ENCODE assay signal across 13 cellular contexts in genomic region chr2:240624011-240624949, GRCh38. TPM values are rescaled to one million over a fixed set of nuclear protein-coding genes. Genes with fewer than 3 reads are reported as not detected.
DNase-seq lines count a peak whose midpoint lies in the region; ATAC-seq, FAIRE-seq and TF ChIP-seq lines count a peak whose summit lies in the region.
"Had no signal": no experiment of that assay in that cellular context is flagged by ENCODE, and none has a peak within 500 bp of the region (broad histone marks: within the 10 kb centered on the region; RNA-seq: fewer than 3 reads in every experiment).

No MANE protein-coding gene starts in this region.

- H3K36me3 ChIP-seq in HepG2 (replicated peaks in 1 of 2; ENCODE audit: control insufficient read depth in 1 of 2, insufficient read depth in 2 of 2, low read length in 2 of 2): peaks cover 8 to 12% of the 10 kb centered on the region in 2 experiments; a peak in 4 of 5 replicates
- peaks cover 0 to 10% (median 0%) of the 10 kb centered on the region in 3 donors for H3K36me3 ChIP-seq in tibial artery
- no peaks in the 10 kb centered on the region for H3K36me3 ChIP-seq in vagina
- H3K36me3 ChIP-seq: uterus had no signal

- DNase-seq in activated T-cell treated with anti-CD3 and anti-CD28 coated beads, Interleukin-2, amount 50 U/mL, for 24 hours: peak; percentile 51
- DNase-seq in activated T-cell treated with anti-CD3 and anti-CD28 coated beads for 4 hours (no peak), HepG2 (ENCODE audit: low spot score) (no peak), tibial artery (peak; percentile 17 to 35), NCI-H226 (no peak), vagina (ENCODE audit: extremely low spot score in 2 of 2) (no peak)
- DNase-seq in activated T-cell treated with anti-CD3 and anti-CD28 coated beads, Interleukin-2, amount 50 U/mL, for 4 hours: no peak
- DNase-seq: NCI-H2171, nephron progenitor cell had no signal

- no TSS peak for BruUV-seq in HepG2 (replicated peaks; lab: Mats Ljungman, UMichigan)

- no peaks in the 10 kb centered on the region for H3K27me3 Mint-ChIP-seq in activated T-cell treated with anti-CD3 and anti-CD28 coated beads, Interleukin-2, amount 50 U/mL, for 24 hours
- no peaks in the 10 kb centered on the region for H3K27me3 Mint-ChIP-seq in activated T-cell treated with anti-CD3 and anti-CD28 coated beads, Interleukin-2, amount 50 U/mL, for 4 hours (ENCODE audit: low read depth)

- no peak for FAIRE-seq in HepG2 (lab: Jason Lieb, UNC)

- peak overlapping the region; percentile 64 for H3K4me3 Mint-ChIP-seq in activated T-cell treated with anti-CD3 and anti-CD28 coated beads, Interleukin-2, amount 50 U/mL, for 24 hours
- peak overlapping the region; percentile 45 for H3K4me3 Mint-ChIP-seq in activated T-cell treated with anti-CD3 and anti-CD28 coated beads, Interleukin-2, amount 50 U/mL, for 4 hours
- H3K4me3 Mint-ChIP-seq: nephron progenitor cell had no signal

- no peak overlapping the region for H2AFZ ChIP-seq in HepG2 (ENCODE audit: low read length)
- H2AFZ ChIP-seq: hepatocyte had no signal

- H3K9me3 ChIP-seq in HepG2 (ENCODE audit: low read length) (no peaks in the 10 kb centered on the region), tibial artery (no peaks in the 10 kb centered on the region), vagina (no peaks in the 10 kb centered on the region)
- H3K9me3 ChIP-seq: uterus had no signal

- POLR2A ChIA-PET in HepG2 (lab: Yijun Ruan, JAX): interaction anchor here (0.6 to 7.1 kb wide), 2 partner anchors 19 to 55 kb away, joined by 3 to 46 read pairs; no protein-coding TSS in a partner anchor

- H3K36me3 Mint-ChIP-seq in activated T-cell treated with anti-CD3 and anti-CD28 coated beads, Interleukin-2, amount 50 U/mL, for 24 hours (ENCODE audit: low read depth): peaks cover 2% of the 10 kb centered on the region
- H3K36me3 Mint-ChIP-seq in activated T-cell treated with anti-CD3 and anti-CD28 coated beads, Interleukin-2, amount 50 U/mL, for 4 hours (ENCODE audit: insufficient read depth): no peaks in the 10 kb centered on the region

- no peak overlapping the region for H3K4me2 ChIP-seq in HepG2 (ENCODE audit: low read depth, low read length)
- H3K4me2 ChIP-seq: hepatocyte had no signal

- H3K27ac Mint-ChIP-seq in activated T-cell treated with anti-CD3 and anti-CD28 coated beads, Interleukin-2, amount 50 U/mL, for 24 hours: peak overlapping the region; percentile 90
- H3K27ac Mint-ChIP-seq: nephron progenitor cell had no signal

- CTCF ChIA-PET in HepG2 (lab: Yijun Ruan, JAX; ENCODE audit: low intra/inter-chr PET ratio, low total read pairs): no interaction called here

- H3K4me3 ChIP-seq in HepG2 (replicated peaks in 1 of 3; ENCODE audit: insufficient read depth in 1 of 3, low read depth in 2 of 3, low read length in 3 of 3) (no peak overlapping the region), tibial artery (no peak overlapping the region), vagina (no peak overlapping the region)
- H3K4me3 ChIP-seq: hepatocyte, SK-N-MC, uterus had no signal

- H4K20me1 ChIP-seq in HepG2 (ENCODE audit: insufficient read depth, low read length): no peaks in the 10 kb centered on the region

- peak; percentile 5; the same call in 1 of the 2 replicates for TF ChIP-seq CTCF in HepG2 (CRISPR knock-in tag; IDR thresholded peaks at IDR 0.05)
- no peak for TF ChIP-seq CTCF in tibial artery (IDR thresholded peaks at IDR 0.05)
- TF ChIP-seq CTCF in vagina (IDR thresholded peaks at IDR 0.05): no peak

- H3K79me2 ChIP-seq in HepG2 (ENCODE audit: insufficient read depth, low read length): no peaks in the 10 kb centered on the region
- H3K79me2 ChIP-seq: hepatocyte had no signal

- TF ChIP-seq EP300 in HepG2 (IDR thresholded peaks at IDR 0.05; ENCODE audit: low read depth in 2 of 2, low read length in 2 of 2) (no peak), HepG2 (CRISPR knock-in tag; IDR thresholded peaks at IDR 0.05; ENCODE audit: borderline replicate concordance) (no peak)

- no peak overlapping the region for H3K9ac ChIP-seq in HepG2 (ENCODE audit: insufficient read depth, low read depth, low read length)

- peak in 1 of 2 experiments; percentile 11; a peak in 1 of 4 replicates for TF ChIP-seq POLR2A in HepG2 (IDR thresholded peaks at IDR 0.05; ENCODE audit: insufficient read depth in 1 of 2, low read depth in 2 of 2, low read length in 2 of 2)
- no peak for TF ChIP-seq POLR2A in vagina (IDR thresholded peaks at IDR 0.05)

- in situ Hi-C loops in HepG2 (cut with HindIII; ENCODE audit: extremely low pct_ligation_motif_present, low pct_unique_long_range_greater_than_20kb): no loop called here

- peaks cover 66% of the 10 kb centered on the region for H3K4me1 Mint-ChIP-seq in activated T-cell treated with anti-CD3 and anti-CD28 coated beads, Interleukin-2, amount 50 U/mL, for 24 hours (ENCODE audit: low read depth)
- peaks cover 54% of the 10 kb centered on the region for H3K4me1 Mint-ChIP-seq in activated T-cell treated with anti-CD3 and anti-CD28 coated beads, Interleukin-2, amount 50 U/mL, for 4 hours (ENCODE audit: low read depth)

- intact Hi-C loops in HepG2 (cut with micrococcal nuclease; ENCODE audit: unreplicated experiment) (no loop called here), tibial artery (cut with DNase I; ENCODE audit: low total_unique reads) (no loop called here), vagina (cut with DNase I) (no loop called here)

- WGBS in HepG2 (ENCODE audit: low lambda C conversion rate): 74% methylated on average over 19 of the region's 24 CpGs

- H3K9me3 Mint-ChIP-seq in activated T-cell treated with anti-CD3 and anti-CD28 coated beads, Interleukin-2, amount 50 U/mL, for 24 hours: no peaks in the 10 kb centered on the region
- no peaks in the 10 kb centered on the region for H3K9me3 Mint-ChIP-seq in activated T-cell treated with anti-CD3 and anti-CD28 coated beads, Interleukin-2, amount 50 U/mL, for 4 hours

- ATAC-seq in activated T-cell treated with anti-CD3 and anti-CD28 coated beads, Interleukin-2, amount 50 U/mL, for 4 hours: no peak
- ATAC-seq in HepG2 (peak; percentile 16), GM18517 (IDR thresholded peaks at IDR 0.05; ENCODE audit: unreplicated experiment) (no peak)

- H3K4me1 ChIP-seq in HepG2 (ENCODE audit: insufficient read depth, low read length) (peaks cover 47% of the 10 kb centered on the region), tibial artery (peaks cover 0 to 3% (median 0%) of the 10 kb centered on the region in 4 donors), vagina (peaks cover 12% of the 10 kb centered on the region)
- H3K4me1 ChIP-seq: uterus had no signal

- no peak for TF ChIP-seq RAD21 in HepG2 (CRISPR knock-in tag; IDR thresholded peaks at IDR 0.05)

- H3K27me3 ChIP-seq in HepG2 (ENCODE audit: control insufficient read depth in 1 of 2, insufficient read depth in 2 of 2, low read length in 2 of 2) (no peaks in the 10 kb centered on the region; a peak in 1 of 5 replicates), tibial artery (peaks cover 0 to 3% of the 10 kb centered on the region in 2 donors), vagina (no peaks in the 10 kb centered on the region)
- H3K27me3 ChIP-seq: hepatocyte, uterus had no signal

- H3K27ac ChIP-seq in HepG2 (ENCODE audit: extremely low read length, insufficient read depth, low read length) (no peak overlapping the region), tibial artery (no peak overlapping the region), vagina (no peak overlapping the region)
- H3K27ac ChIP-seq: hepatocyte, SK-N-MC, uterus had no signal

RNA-seq across cellular contexts. Expression of gene GPR35, which starts 1.0 kb away (rescaled TPM):
- total RNA-seq in activated T-cell treated with anti-CD3 and anti-CD28 coated beads, Interleukin-2, amount 50 U/mL, for 4 hours: 1 to 10 TPM; 3.0 to 3.5 (median 3.3) TPM
- total RNA-seq in HepG2 (2016; rRNA removed; fragmentation: Illumina TruSeq; extraction: Trizol) (21.6 and 27.1 TPM in 2 replicates), vagina (3.9 TPM)
- total RNA-seq in HepG2 (2016; cell fraction: cytosol; rRNA removed; fragmentation: Illumina TruSeq; extraction: Trizol; ENCODE audit: low read depth): 10.2 and 10.8 TPM in 2 replicates
- total RNA-seq in HepG2 (2016; cell fraction: insoluble cytoplasmic fraction; rRNA removed; fragmentation: Illumina TruSeq; extraction: Trizol): 21.3 and 26.9 TPM in 2 replicates
- 25.5 and 33.7 TPM in 2 replicates for total RNA-seq in HepG2 (2016; cell fraction: membrane; rRNA removed; fragmentation: Illumina TruSeq; extraction: Trizol)
- 19.4 and 20.1 TPM in 2 replicates for total RNA-seq in HepG2 (2016; cell fraction: nucleus; rRNA removed; fragmentation: Illumina TruSeq; extraction: Trizol)
- polyA plus RNA-seq in HepG2 (2011; rRNA removed): 44.2 and 60.8 TPM in 2 replicates
- polyA plus RNA-seq in HepG2 (2011; cell fraction: cytosol; rRNA removed): 37.9 and 80.2 TPM in 2 replicates
- polyA plus RNA-seq in HepG2 (2011; cell fraction: nucleus; rRNA removed): 150 and 165 TPM in 2 replicates
- 34.0 and 39.9 TPM in 2 replicates for polyA plus RNA-seq in HepG2 (2012)
- 6.5 and 7.6 TPM in 2 replicates for polyA plus RNA-seq in HepG2 (2016; cell fraction: cytosol; fragmentation: Illumina TruSeq; extraction: Trizol; ENCODE audit: low read depth)
- 14.4 and 15.8 TPM in 2 replicates for polyA plus RNA-seq in HepG2 (2016; cell fraction: insoluble cytoplasmic fraction; fragmentation: Illumina TruSeq; extraction: Trizol; ENCODE audit: low read depth)
- polyA plus RNA-seq in HepG2 (2016; cell fraction: membrane; fragmentation: Illumina TruSeq; extraction: Trizol; ENCODE audit: low read depth): 17.8 and 17.9 TPM in 2 replicates
- 29.6 and 37.8 TPM in 2 replicates for polyA plus RNA-seq in HepG2 (2016; cell fraction: nucleus; fragmentation: Illumina TruSeq; extraction: Trizol; ENCODE audit: insufficient read depth, low read depth)
- 0.14 and 219 TPM in 2 replicates for polyA minus RNA-seq in HepG2 (2011; rRNA and poly(A)+ RNA removed; ENCODE audit: low replicate concordance)
- 44.3 and 46.7 TPM in 2 replicates for polyA minus RNA-seq in HepG2 (2011; cell fraction: cytosol; rRNA and poly(A)+ RNA removed)
- 30.9 and 33.3 TPM in 2 replicates for polyA minus RNA-seq in HepG2 (2011; cell fraction: nucleus; rRNA and poly(A)+ RNA removed)

RNA-seq across cellular contexts. Expression of gene CAPN10, which starts 37.7 kb away (rescaled TPM):
- total RNA-seq in activated T-cell treated with anti-CD3 and anti-CD28 coated beads, Interleukin-2, amount 50 U/mL, for 4 hours: 10 to 100 TPM; 38.2 to 43.4 (median 41.1) TPM
- 16.5 and 32.4 TPM in 2 replicates for total RNA-seq in HepG2 (2016; rRNA removed; fragmentation: Illumina TruSeq; extraction: Trizol)
- 18.3 and 20.3 TPM in 2 replicates for total RNA-seq in HepG2 (2016; cell fraction: cytosol; rRNA removed; fragmentation: Illumina TruSeq; extraction: Trizol; ENCODE audit: low read depth)
- 16.1 and 35.0 TPM in 2 replicates for total RNA-seq in HepG2 (2016; cell fraction: insoluble cytoplasmic fraction; rRNA removed; fragmentation: Illumina TruSeq; extraction: Trizol)
- total RNA-seq in HepG2 (2016; cell fraction: membrane; rRNA removed; fragmentation: Illumina TruSeq; extraction: Trizol): 28.2 and 28.4 TPM in 2 replicates
- total RNA-seq in HepG2 (2016; cell fraction: nucleus; rRNA removed; fragmentation: Illumina TruSeq; extraction: Trizol): 26.3 and 36.2 TPM in 2 replicates
- 27.6 and 40.7 TPM in 2 replicates for polyA plus RNA-seq in HepG2 (2011; rRNA removed)
- 15.8 and 24.7 TPM in 2 replicates for polyA plus RNA-seq in HepG2 (2011; cell fraction: cytosol; rRNA removed)
- 157 and 173 TPM in 2 replicates for polyA plus RNA-seq in HepG2 (2011; cell fraction: nucleus; rRNA removed)
- 24.4 and 27.6 TPM in 2 replicates for polyA plus RNA-seq in HepG2 (2012)
- 9.1 and 9.4 TPM in 2 replicates for polyA plus RNA-seq in HepG2 (2016; cell fraction: cytosol; fragmentation: Illumina TruSeq; extraction: Trizol; ENCODE audit: low read depth)
- 17.4 and 18.2 TPM in 2 replicates for polyA plus RNA-seq in HepG2 (2016; cell fraction: insoluble cytoplasmic fraction; fragmentation: Illumina TruSeq; extraction: Trizol; ENCODE audit: low read depth)
- polyA plus RNA-seq in HepG2 (2016; cell fraction: membrane; fragmentation: Illumina TruSeq; extraction: Trizol; ENCODE audit: low read depth): 15.5 and 17.2 TPM in 2 replicates
- polyA plus RNA-seq in HepG2 (2016; cell fraction: nucleus; fragmentation: Illumina TruSeq; extraction: Trizol; ENCODE audit: insufficient read depth, low read depth): 59.4 and 61.4 TPM in 2 replicates
- polyA minus RNA-seq in HepG2 (2011; rRNA and poly(A)+ RNA removed; ENCODE audit: low replicate concordance): 11.2 and 33.8 TPM in 2 replicates
- 10.8 TPM in 2 replicates for polyA minus RNA-seq in HepG2 (2011; cell fraction: cytosol; rRNA and poly(A)+ RNA removed)
- polyA minus RNA-seq in HepG2 (2011; cell fraction: nucleus; rRNA and poly(A)+ RNA removed): 50.0 and 57.6 TPM in 2 replicates
- total RNA-seq in vagina: 14.2 TPM

RNA-seq across cellular contexts. Expression of gene RNPEPL1, which starts 56.0 kb away (rescaled TPM):
- 10 to 100 TPM; 40.9 to 46.0 (median 42.9) TPM for total RNA-seq in activated T-cell treated with anti-CD3 and anti-CD28 coated beads, Interleukin-2, amount 50 U/mL, for 4 hours
- total RNA-seq in HepG2 (2016; rRNA removed; fragmentation: Illumina TruSeq; extraction: Trizol): 13.0 and 27.6 TPM in 2 replicates
- 21.9 and 24.8 TPM in 2 replicates for total RNA-seq in HepG2 (2016; cell fraction: cytosol; rRNA removed; fragmentation: Illumina TruSeq; extraction: Trizol; ENCODE audit: low read depth)
- 12.9 and 23.2 TPM in 2 replicates for total RNA-seq in HepG2 (2016; cell fraction: insoluble cytoplasmic fraction; rRNA removed; fragmentation: Illumina TruSeq; extraction: Trizol)
- 50.1 and 53.8 TPM in 2 replicates for total RNA-seq in HepG2 (2016; cell fraction: membrane; rRNA removed; fragmentation: Illumina TruSeq; extraction: Trizol)
- 17.5 and 21.9 TPM in 2 replicates for total RNA-seq in HepG2 (2016; cell fraction: nucleus; rRNA removed; fragmentation: Illumina TruSeq; extraction: Trizol)
- 18.0 and 28.8 TPM in 2 replicates for polyA plus RNA-seq in HepG2 (2011; rRNA removed)
- 20.3 and 26.3 TPM in 2 replicates for polyA plus RNA-seq in HepG2 (2011; cell fraction: cytosol; rRNA removed)
- polyA plus RNA-seq in HepG2 (2011; cell fraction: nucleus; rRNA removed): 94.3 and 114 TPM in 2 replicates
- 37.2 and 56.3 TPM in 2 replicates for polyA plus RNA-seq in HepG2 (2012)
- polyA plus RNA-seq in HepG2 (2016; cell fraction: cytosol; fragmentation: Illumina TruSeq; extraction: Trizol; ENCODE audit: low read depth): 43.4 and 46.1 TPM in 2 replicates
- 40.1 and 49.6 TPM in 2 replicates for polyA plus RNA-seq in HepG2 (2016; cell fraction: insoluble cytoplasmic fraction; fragmentation: Illumina TruSeq; extraction: Trizol; ENCODE audit: low read depth)
- polyA plus RNA-seq in HepG2 (2016; cell fraction: membrane; fragmentation: Illumina TruSeq; extraction: Trizol; ENCODE audit: low read depth): 85.0 and 102 TPM in 2 replicates
- polyA plus RNA-seq in HepG2 (2016; cell fraction: nucleus; fragmentation: Illumina TruSeq; extraction: Trizol; ENCODE audit: insufficient read depth, low read depth): 57.9 and 59.3 TPM in 2 replicates
- 15.3 and 64.5 TPM in 2 replicates for polyA minus RNA-seq in HepG2 (2011; rRNA and poly(A)+ RNA removed; ENCODE audit: low replicate concordance)
- 55.0 and 57.6 TPM in 2 replicates for polyA minus RNA-seq in HepG2 (2011; cell fraction: cytosol; rRNA and poly(A)+ RNA removed)
- 18.6 and 21.0 TPM in 2 replicates for polyA minus RNA-seq in HepG2 (2011; cell fraction: nucleus; rRNA and poly(A)+ RNA removed)
- total RNA-seq in vagina: 65.1 TPM

RNA-seq across cellular contexts. Expression of gene AQP12B, which starts 58.4 kb away (rescaled TPM):
- total RNA-seq in activated T-cell treated with anti-CD3 and anti-CD28 coated beads, Interleukin-2, amount 50 U/mL, for 4 hours: not detected
- not detected in 2 replicates for total RNA-seq in HepG2 (2016; rRNA removed; fragmentation: Illumina TruSeq; extraction: Trizol)
- not detected in 2 replicates for total RNA-seq in HepG2 (2016; cell fraction: cytosol; rRNA removed; fragmentation: Illumina TruSeq; extraction: Trizol; ENCODE audit: low read depth)
- not detected in 2 replicates for total RNA-seq in HepG2 (2016; cell fraction: insoluble cytoplasmic fraction; rRNA removed; fragmentation: Illumina TruSeq; extraction: Trizol)
- total RNA-seq in HepG2 (2016; cell fraction: membrane; rRNA removed; fragmentation: Illumina TruSeq; extraction: Trizol): not detected in 2 replicates
- 0.13 TPM in 1 of 2 replicates, not detected in the other for total RNA-seq in HepG2 (2016; cell fraction: nucleus; rRNA removed; fragmentation: Illumina TruSeq; extraction: Trizol)
- polyA plus RNA-seq in HepG2 (2011; rRNA removed): not detected in 2 replicates
- not detected in 2 replicates for polyA plus RNA-seq in HepG2 (2011; cell fraction: cytosol; rRNA removed)
- polyA plus RNA-seq in HepG2 (2011; cell fraction: nucleus; rRNA removed): 0.09 and 0.10 TPM in 2 replicates
- polyA plus RNA-seq in HepG2 (2012): not detected in 2 replicates
- polyA plus RNA-seq in HepG2 (2016; cell fraction: cytosol; fragmentation: Illumina TruSeq; extraction: Trizol; ENCODE audit: low read depth): not detected in 2 replicates
- not detected in 2 replicates for polyA plus RNA-seq in HepG2 (2016; cell fraction: insoluble cytoplasmic fraction; fragmentation: Illumina TruSeq; extraction: Trizol; ENCODE audit: low read depth)
- polyA plus RNA-seq in HepG2 (2016; cell fraction: membrane; fragmentation: Illumina TruSeq; extraction: Trizol; ENCODE audit: low read depth): not detected in 2 replicates
- polyA plus RNA-seq in HepG2 (2016; cell fraction: nucleus; fragmentation: Illumina TruSeq; extraction: Trizol; ENCODE audit: insufficient read depth, low read depth): not detected in 2 replicates
- polyA minus RNA-seq in HepG2 (2011; rRNA and poly(A)+ RNA removed; ENCODE audit: low replicate concordance): 0.10 TPM in 1 of 2 replicates, not detected in the other
- polyA minus RNA-seq in HepG2 (2011; cell fraction: cytosol; rRNA and poly(A)+ RNA removed): not detected in 2 replicates
- polyA minus RNA-seq in HepG2 (2011; cell fraction: nucleus; rRNA and poly(A)+ RNA removed): not detected in 2 replicates
- total RNA-seq in vagina: not detected
- total RNA-seq: hepatocyte, uterus had no signal

Comparison
In these comparisons a context has a peak if more than half of its experiments do, and no peak if none do; other contexts are left out.
1. DNase-seq: peak in activated T-cell treated with anti-CD3 and anti-CD28 coated beads, Interleukin-2, amount 50 U/mL, for 24 hours (single experiment) and tibial artery (2 of 2); none in activated T-cell treated with anti-CD3 and anti-CD28 coated beads for 4 hours (single experiment), activated T-cell treated with anti-CD3 and anti-CD28 coated beads, Interleukin-2, amount 50 U/mL, for 4 hours (single experiment), HepG2 (single experiment), NCI-H226 (single experiment) and vagina (0 of 2).